Comparison of ENCODE assay signal across 15 cellular contexts in genomic region chr11:67492801-67493547, GRCh38. TPM values are rescaled to one million over a fixed set of nuclear protein-coding genes. Genes with fewer than 3 reads are reported as not detected.
DNase-seq lines count a peak whose midpoint lies in the region; ATAC-seq and TF ChIP-seq lines count a peak whose summit lies in the region.
"Had no signal": no experiment of that assay in that cellular context is flagged by ENCODE, and none has a peak within 500 bp of the region (broad histone marks: within the 10 kb centered on the region; RNA-seq: fewer than 3 reads in every experiment).

No MANE protein-coding gene starts in this region.

- H3K27me3 ChIP-seq in HCT116 (ENCODE audit: insufficient read depth, low read length): no peaks in the 10 kb centered on the region
- H3K27me3 ChIP-seq: thyroid gland had no signal

- no peak overlapping the region for H3K27ac Mint-ChIP-seq in activated T-helper 17 cell treated with anti-CD3 and anti-CD28 coated beads, Interleukin-2, amount 50 U/mL, for 72 hours
- peak overlapping the region; percentile 59 for H3K27ac Mint-ChIP-seq in stimulated activated naive B cell treated with anti-CD40 and anti-IgM and Interleukin-4, amounts not matched to agents 10 μg/mL and 1 μg/mL and 100 μg/mL, for 72 hours
- no peak overlapping the region for H3K27ac Mint-ChIP-seq in T-helper 2 cell treated with Interferon-gamma antibody and Interleukin-4, amounts not matched to agents 5 μg/mL and 100 μg/mL, for 36 hours
- H3K27ac Mint-ChIP-seq: immature natural killer cell had no signal

- no peak overlapping the region for H3K4me2 ChIP-seq in HCT116 (ENCODE audit: low read length)

- no peaks in the 10 kb centered on the region for H3K79me2 ChIP-seq in HCT116 (ENCODE audit: insufficient read depth, low read length)

- CTCF ChIA-PET in HCT116 (lab: Charles Lee): no interaction called here

- H2AFZ ChIP-seq in HCT116 (ENCODE audit: low read depth, low read length, poor library complexity, severe bottlenecking): no peak overlapping the region

- peaks cover 87% of the 10 kb centered on the region for H3K36me3 Mint-ChIP-seq in activated T-helper 17 cell treated with anti-CD3 and anti-CD28 coated beads, Interleukin-2, amount 50 U/mL, for 72 hours (ENCODE audit: low read depth)
- H3K36me3 Mint-ChIP-seq in stimulated activated naive B cell treated with anti-CD40 and anti-IgM and Interleukin-4, amounts not matched to agents 10 μg/mL and 1 μg/mL and 100 μg/mL, for 72 hours: peaks cover 51 to 57% of the 10 kb centered on the region in 2 donors
- peaks cover 39% of the 10 kb centered on the region for H3K36me3 Mint-ChIP-seq in T-helper 2 cell treated with Interferon-gamma antibody and Interleukin-4, amounts not matched to agents 5 μg/mL and 100 μg/mL, for 36 hours (ENCODE audit: low read depth)

- peaks cover 0 to 5% of the 10 kb centered on the region in 2 experiments; a peak in 2 of 4 replicates for H3K36me3 ChIP-seq in HCT116 (ENCODE audit: control insufficient read depth in 1 of 2, insufficient read depth in 2 of 2, low read length in 2 of 2)

- BruUV-seq in HCT116 (replicated peaks; lab: Mats Ljungman, UMichigan): no TSS peak

- H3K4me3 Mint-ChIP-seq in activated T-helper 17 cell treated with anti-CD3 and anti-CD28 coated beads, Interleukin-2, amount 50 U/mL, for 72 hours: no peak overlapping the region
- H3K4me3 Mint-ChIP-seq in stimulated activated naive B cell treated with anti-CD40 and anti-IgM and Interleukin-4, amounts not matched to agents 10 μg/mL and 1 μg/mL and 100 μg/mL, for 72 hours: no peak overlapping the region
- H3K4me3 Mint-ChIP-seq in T-helper 2 cell treated with Interferon-gamma antibody and Interleukin-4, amounts not matched to agents 5 μg/mL and 100 μg/mL, for 36 hours: no peak overlapping the region
- H3K4me3 Mint-ChIP-seq: immature natural killer cell had no signal

- no peaks in the 10 kb centered on the region for H4K20me1 ChIP-seq in HCT116 (ENCODE audit: insufficient read depth)

- POLR2A ChIA-PET in HCT116 (lab: Charles Lee): no interaction called here

- H3K27ac ChIP-seq in HCT116 (ENCODE audit: low read depth, low read length): no peak overlapping the region
- H3K27ac ChIP-seq: thyroid gland had no signal

- RAD21 ChIA-PET in HCT116 (lab: Charles Lee; ENCODE audit: low non-redundant PET in 1 of 2, low total read pairs in 2 of 2, uncharacterized antibody in 2 of 2, unreplicated experiment in 2 of 2): no interaction called here

- no peaks in the 10 kb centered on the region for H3K9me3 Mint-ChIP-seq in activated T-helper 17 cell treated with anti-CD3 and anti-CD28 coated beads, Interleukin-2, amount 50 U/mL, for 72 hours
- H3K9me3 Mint-ChIP-seq in stimulated activated naive B cell treated with anti-CD40 and anti-IgM and Interleukin-4, amounts not matched to agents 10 μg/mL and 1 μg/mL and 100 μg/mL, for 72 hours: no peaks in the 10 kb centered on the region
- no peaks in the 10 kb centered on the region for H3K9me3 Mint-ChIP-seq in T-helper 2 cell treated with Interferon-gamma antibody and Interleukin-4, amounts not matched to agents 5 μg/mL and 100 μg/mL, for 36 hours
- H3K9me3 Mint-ChIP-seq: immature natural killer cell had no signal

- peaks cover 9% of the 10 kb centered on the region for H3K4me1 Mint-ChIP-seq in activated T-helper 17 cell treated with anti-CD3 and anti-CD28 coated beads, Interleukin-2, amount 50 U/mL, for 72 hours
- peaks cover 14 to 26% of the 10 kb centered on the region in 2 donors for H3K4me1 Mint-ChIP-seq in stimulated activated naive B cell treated with anti-CD40 and anti-IgM and Interleukin-4, amounts not matched to agents 10 μg/mL and 1 μg/mL and 100 μg/mL, for 72 hours
- peaks cover 9% of the 10 kb centered on the region for H3K4me1 Mint-ChIP-seq in T-helper 2 cell treated with Interferon-gamma antibody and Interleukin-4, amounts not matched to agents 5 μg/mL and 100 μg/mL, for 36 hours (ENCODE audit: low read depth)

- H3K4me1 ChIP-seq in HCT116 (ENCODE audit: control insufficient read depth in 1 of 2, insufficient read depth in 2 of 2, low read length in 2 of 2): no peaks in the 10 kb centered on the region
- H3K4me1 ChIP-seq: thyroid gland had no signal

- no peaks in the 10 kb centered on the region for H3K9me3 ChIP-seq in HCT116 (ENCODE audit: control insufficient read depth in 1 of 2, insufficient read depth in 1 of 2, low read depth in 1 of 2, low read length in 2 of 2)
- H3K9me3 ChIP-seq: thyroid gland had no signal

- TF ChIP-seq RAD21 in HCT116 (IDR thresholded peaks at IDR 0.05; ENCODE audit: low read depth): no peak

- no peak overlapping the region for H3K9ac ChIP-seq in HCT116 (ENCODE audit: low read length)

- DNase-seq in activated T-cell treated with anti-CD3 and anti-CD28 coated beads for 24 hours (ENCODE audit: low read depth) (peak; percentile 20), HCT116 (ENCODE audit: low read depth, low spot score) (no peak), glomerular visceral epithelial cell (ENCODE audit: extremely low spot score) (no peak), NCI-H1930 (lab: John Stamatoyannopoulos, UW) (no peak)
- no peak for DNase-seq in activated T-cell treated with anti-CD3 and anti-CD28 coated beads, Interleukin-2, amount 50 U/mL, for 1 hour
- DNase-seq in stimulated activated naive B cell treated with anti-CD40 and anti-IgM and Interleukin-4, amounts not matched to agents 10 μg/mL and 1 μg/mL and 100 μg/mL, for 72 hours: no peak
- DNase-seq in T-helper 2 cell treated with Interferon-gamma antibody and Interleukin-4, amounts not matched to agents 5 μg/mL and 100 μg/mL, for 36 hours (ENCODE audit: low spot score): no peak
- DNase-seq: cerebellar nuclear complex, foreskin melanocyte, immature natural killer cell, SHP77, thyroid gland had no signal

- no peaks in the 10 kb centered on the region for H3K9me2 ChIP-seq in HCT116 (ENCODE audit: insufficient read depth)

- no peak overlapping the region for H3K4me3 ChIP-seq in HCT116 (replicated peaks in 1 of 2; ENCODE audit: low read depth in 1 of 2, low read length in 2 of 2)
- H3K4me3 ChIP-seq: thyroid gland had no signal

- ATAC-seq in HCT116: peak; percentile 70
- ATAC-seq in activated T-helper 17 cell treated with anti-CD3 and anti-CD28 coated beads, Interleukin-2, amount 50 U/mL, for 72 hours (replicated peaks): peak; percentile 37
- peak in 1 of 2 donors; percentile 6 for ATAC-seq in stimulated activated naive B cell treated with anti-CD40 and anti-IgM and Interleukin-4, amounts not matched to agents 10 μg/mL and 1 μg/mL and 100 μg/mL, for 72 hours (replicated peaks)

- no peaks in the 10 kb centered on the region for H3K27me3 Mint-ChIP-seq in activated T-helper 17 cell treated with anti-CD3 and anti-CD28 coated beads, Interleukin-2, amount 50 U/mL, for 72 hours
- no peaks in the 10 kb centered on the region for H3K27me3 Mint-ChIP-seq in stimulated activated naive B cell treated with anti-CD40 and anti-IgM and Interleukin-4, amounts not matched to agents 10 μg/mL and 1 μg/mL and 100 μg/mL, for 72 hours
- no peaks in the 10 kb centered on the region for H3K27me3 Mint-ChIP-seq in T-helper 2 cell treated with Interferon-gamma antibody and Interleukin-4, amounts not matched to agents 5 μg/mL and 100 μg/mL, for 36 hours (ENCODE audit: low read depth)

- TF ChIP-seq CTCF in HCT116 (IDR thresholded peaks at IDR 0.05 in 2 of 3, conservative IDR thresholded peaks at IDR 0.05 in 1 of 3; ENCODE audit: borderline replicate concordance in 1 of 3, insufficient read depth in 1 of 3, low read depth in 2 of 3, low read length in 2 of 3): no peak

- no peak for TF ChIP-seq POLR2A in HCT116 (IDR thresholded peaks at IDR 0.05; ENCODE audit: borderline replicate concordance, extremely low read depth, insufficient read depth, insufficient read length)

- intact Hi-C loops in HCT116 (cut with micrococcal nuclease): no loop called here

TF ChIP-seq in HCT116, 20 proteins besides CTCF, POLR2A, EP300 and RAD21 (continues in another document):
- no peak for TF ChIP-seq EZH2phosphoT487 (IDR thresholded peaks at IDR 0.05; ENCODE audit: borderline replicate concordance)
- TF ChIP-seq FOSL1 (IDR thresholded peaks at IDR 0.05; ENCODE audit: low read depth): no peak
- TF ChIP-seq ZNF274 (IDR thresholded peaks at IDR 0.05; ENCODE audit: low read depth, low read length): no peak
- no peak for TF ChIP-seq CEBPB (IDR thresholded peaks at IDR 0.05; ENCODE audit: low read depth)
- no peak for TF ChIP-seq EGR1 (IDR thresholded peaks at IDR 0.05; ENCODE audit: low read depth)
- no peak for TF ChIP-seq ATF3 (IDR thresholded peaks at IDR 0.05)
- TF ChIP-seq SIN3A (IDR thresholded peaks at IDR 0.05; ENCODE audit: low read depth): no peak
- no peak for TF ChIP-seq EZH2 (IDR thresholded peaks at IDR 0.05)
- no peak for TF ChIP-seq POLR2AphosphoS5 (IDR thresholded peaks at IDR 0.05; ENCODE audit: low read depth, low read length)

RNA-seq across cellular contexts. Expression of gene AIP, which starts 10.1 kb away (rescaled TPM):
- 61.0 TPM for total RNA-seq in HCT116 (2021; ENCODE audit: unreplicated experiment)
- polyA plus RNA-seq in HCT116 (2012): 83.5 and 95.5 TPM in 2 replicates
- total RNA-seq in activated T-helper 17 cell treated with anti-CD3 and anti-CD28 coated beads, Interleukin-2, amount 50 U/mL, for 72 hours: 100 to 1,000 TPM; 152 to 186 TPM

RNA-seq across cellular contexts. Expression of gene PITPNM1, which starts 12.2 kb away (rescaled TPM):
- 79.5 TPM for total RNA-seq in HCT116 (2021; ENCODE audit: unreplicated experiment)
- polyA plus RNA-seq in HCT116 (2012): 44.7 and 63.3 TPM in 2 replicates
- total RNA-seq in activated T-helper 17 cell treated with anti-CD3 and anti-CD28 coated beads, Interleukin-2, amount 50 U/mL, for 72 hours: 100 to 1,000 TPM in 1 of 2 donors, 10 to 100 TPM in 1; 97.9 to 111 TPM

RNA-seq across cellular contexts. Expression of gene CDK2AP2, which starts 15.0 kb away (rescaled TPM):
- 53.6 TPM for total RNA-seq in HCT116 (2021; ENCODE audit: unreplicated experiment)
- polyA plus RNA-seq in HCT116 (2012): 82.3 and 90.6 TPM in 2 replicates
- 10 to 100 TPM; 65.0 to 71.7 TPM for total RNA-seq in activated T-helper 17 cell treated with anti-CD3 and anti-CD28 coated beads, Interleukin-2, amount 50 U/mL, for 72 hours

RNA-seq across cellular contexts. Expression of gene TMEM134, which starts 23.9 kb away (rescaled TPM):
- total RNA-seq in HCT116 (2021; ENCODE audit: unreplicated experiment): 44.2 TPM
- polyA plus RNA-seq in HCT116 (2012): 42.4 and 52.3 TPM in 2 replicates
- 10 to 100 TPM; 30.0 to 83.0 TPM for total RNA-seq in activated T-helper 17 cell treated with anti-CD3 and anti-CD28 coated beads, Interleukin-2, amount 50 U/mL, for 72 hours

RNA-seq across cellular contexts. Expression of gene CABP2, which starts 30.3 kb away (rescaled TPM):
- total RNA-seq in HCT116 (2021; ENCODE audit: unreplicated experiment): not detected
- polyA plus RNA-seq in HCT116 (2012): not detected in 2 replicates
- total RNA-seq in activated T-helper 17 cell treated with anti-CD3 and anti-CD28 coated beads, Interleukin-2, amount 50 U/mL, for 72 hours: not detected
- total RNA-seq: renal cortical epithelial cell, thyroid gland had no signal
- polyA plus RNA-seq: immature natural killer cell, neural cell had no signal
